13 cellular contexts compared by ENCODE assay signal in genomic region chr15:34855893-34856292, GRCh38.
DNase-seq lines count a peak whose midpoint lies in the region; ATAC-seq, FAIRE-seq and TF ChIP-seq lines count a peak whose summit lies in the region.
"Had no signal": no experiment of that assay in that cellular context is flagged by ENCODE, and none has a peak within 500 bp of the region (broad histone marks: within the 10 kb centered on the region; RNA-seq: fewer than 3 reads in every experiment).

No MANE protein-coding gene starts in this region.

- no peak overlapping the region for H3K23ac ChIP-seq in IMR-90 (ENCODE audit: low read depth, low read length)

- no peak overlapping the region for H2BK20ac ChIP-seq in IMR-90 (ENCODE audit: low read depth, low read length)

- H2AK5ac ChIP-seq in IMR-90 (ENCODE audit: low read depth, low read length) = no peak overlapping the region

- POLR2A ChIA-PET in A549 (lab: Yijun Ruan, JAX) = no interaction called here
- POLR2A ChIA-PET in IMR-90 (lab: Charles Lee; ENCODE audit: unreplicated experiment) = no interaction called here

- H2BK15ac ChIP-seq in IMR-90 (ENCODE audit: low read depth, low read length) = no peak overlapping the region

- peaks cover 17% of the 10 kb centered on the region; the same call in 2 of the 3 replicates for H3K4me1 ChIP-seq in A549
- H3K4me1 ChIP-seq in IMR-90 (ENCODE audit: control insufficient read depth, insufficient read depth, low read length) = peaks cover 3% of the 10 kb centered on the region
- H3K4me1 ChIP-seq in suprapubic skin = peaks cover 10% of the 10 kb centered on the region

- peaks cover 7% of the 10 kb centered on the region for H3K36me3 ChIP-seq in IMR-90 (ENCODE audit: control insufficient read depth, insufficient read depth, low read length)
- peaks cover 40% of the 10 kb centered on the region for H3K36me3 ChIP-seq in suprapubic skin

- no peak overlapping the region for H3K18ac ChIP-seq in IMR-90 (ENCODE audit: low read depth, low read length)

- FAIRE-seq in A549 (lab: Jason Lieb, UNC) = no peak
- FAIRE-seq: frontal cortex had no signal

- CTCF ChIA-PET in A549 (lab: Yijun Ruan, JAX) = interaction anchor here (1.6 kb wide), 1 partner anchor 17 kb away, joined by 3 read pairs; no protein-coding TSS in a partner anchor
- CTCF ChIA-PET in IMR-90 (lab: Yijun Ruan, JAX) = no interaction called here

- in situ Hi-C loops in IMR-90 (cut with MboI; ENCODE audit: low sequenced_read_pairs) = no loop called here

- H3K4me2 ChIP-seq in A549 (peak overlapping the region; percentile 16), IMR-90 (ENCODE audit: low read depth, low read length) (no peak overlapping the region)

- no peak overlapping the region for H3K9ac ChIP-seq in IMR-90 (ENCODE audit: low read depth, low read length)

- no peak overlapping the region for H2AFZ ChIP-seq in IMR-90 (replicated peaks; ENCODE audit: low read length, poor library complexity)

- H2AK9ac ChIP-seq in IMR-90 (replicated peaks; ENCODE audit: low read depth, low read length, poor library complexity) = no peak overlapping the region

- H3K27me3 ChIP-seq in IMR-90 (ENCODE audit: control insufficient read depth, insufficient read depth, low read length) (no peaks in the 10 kb centered on the region), suprapubic skin (no peaks in the 10 kb centered on the region)
- H3K27me3 ChIP-seq: body of pancreas, left lung had no signal

- 0 out of 4 replicates have a peak, but pooled peaks cover 0 to 3% of the 10 kb centered on the region in 2 experiments for H3K79me1 ChIP-seq in IMR-90 (ENCODE audit: low read depth in 1 of 2, low read length in 2 of 2)

- H3K9me3 ChIP-seq in A549 (no peaks in the 10 kb centered on the region), IMR-90 (ENCODE audit: control insufficient read depth, insufficient read depth, low read length) (no peaks in the 10 kb centered on the region), suprapubic skin (no peaks in the 10 kb centered on the region)
- H3K9me3 ChIP-seq: body of pancreas, left lung had no signal

- H3K4me3 ChIP-seq in A549 = no peak overlapping the region
- no peak overlapping the region for H3K4me3 ChIP-seq in IMR-90 (ENCODE audit: insufficient read depth, low read depth, low read length)
- no peak overlapping the region for H3K4me3 ChIP-seq in suprapubic skin
- H3K4me3 ChIP-seq: body of pancreas, left lung had no signal

- no peak for TF ChIP-seq POLR2A in A549 (IDR thresholded peaks at IDR 0.05; ENCODE audit: low read length)
- TF ChIP-seq POLR2A in IMR-90 (IDR thresholded peaks at IDR 0.05; ENCODE audit: low read depth, low read length) = no peak
- no peak for TF ChIP-seq POLR2A in suprapubic skin (IDR thresholded peaks at IDR 0.05)

- no peak overlapping the region for H4K91ac ChIP-seq in IMR-90 (ENCODE audit: insufficient read depth, low read depth, low read length)

- H3K27ac ChIP-seq in A549 (peak overlapping the region in 1 of 2 experiments; percentile 53; a peak in 3 of 6 replicates), IMR-90 (ENCODE audit: insufficient read depth, low read length) (no peak overlapping the region), suprapubic skin (no peak overlapping the region)
- H3K27ac ChIP-seq: body of pancreas, left lung had no signal

- no peak for TF ChIP-seq EP300 in A549 (IDR thresholded peaks at IDR 0.05)
- no peak for TF ChIP-seq EP300 in suprapubic skin (IDR thresholded peaks at IDR 0.05)

- H3K9me1 ChIP-seq in IMR-90 (ENCODE audit: insufficient read depth, low read length) = 0 out of 2 replicates have a peak, but pooled peaks cover 3% of the 10 kb centered on the region

- ATAC-seq in A549 (peak; percentile 46 to 57; a peak in 4 of 6 replicates), IMR-90 (ENCODE audit: low read depth) (0 out of 2 replicates have a peak, but pooled peaks have one; percentile 14), HG02610 (IDR thresholded peaks at IDR 0.05; ENCODE audit: unreplicated experiment) (no peak)
- ATAC-seq: body of pancreas, T-helper 17 cell had no signal

- TF ChIP-seq RAD21 in A549 (conservative IDR thresholded peaks at IDR 0.05 in 1 of 2, IDR thresholded peaks at IDR 0.05 in 1 of 2) (no peak), IMR-90 (IDR thresholded peaks at IDR 0.05; ENCODE audit: low read length) (no peak)

- H3K14ac ChIP-seq in IMR-90 (replicated peaks; ENCODE audit: low read depth, low read length) = no peak overlapping the region

- no peak overlapping the region for H4K5ac ChIP-seq in IMR-90 (ENCODE audit: low read depth, low read length)

- H2BK120ac ChIP-seq in IMR-90 (ENCODE audit: low read depth, low read length) = no peak overlapping the region

- intact Hi-C loops in IMR-90 (cut with micrococcal nuclease) = no loop called here

- BruUV-seq in IMR-90 (replicated peaks; lab: Mats Ljungman, UMichigan) = no TSS peak

- no peak overlapping the region for H3K4ac ChIP-seq in IMR-90 (ENCODE audit: low read depth, low read length)

- no peaks in the 10 kb centered on the region for H4K20me1 ChIP-seq in IMR-90 (ENCODE audit: insufficient read depth, low read length)

- no peak overlapping the region for H2BK5ac ChIP-seq in IMR-90 (ENCODE audit: low read depth, low read length, poor library complexity, severe bottlenecking)

- no peak overlapping the region for H4K8ac ChIP-seq in IMR-90 (ENCODE audit: low read depth in 2 of 2, low read length in 2 of 2)

- DNase-seq in A549 (ENCODE audit: low read depth in 1 of 2, low spot score in 1 of 2) (no peak), IMR-90 (peak; percentile 24), cerebellar cortex (ENCODE audit: low spot score) (peak; percentile 78), kidney tubule cell (ENCODE audit: low spot score) (peak; percentile 58), suprapubic skin (ENCODE audit: low spot score in 2 of 2) (no peak), COLO668 (lab: John Stamatoyannopoulos, UW; ENCODE audit: unreplicated experiment) (no peak), NCI-H146 (lab: John Stamatoyannopoulos, UW) (no peak)
- DNase-seq: left lung, NCI-H187, T-helper 17 cell had no signal

- TF ChIP-seq CTCF in A549 (IDR thresholded peaks at IDR 0.05) = no peak
- no peak for TF ChIP-seq CTCF in IMR-90 (conservative IDR thresholded peaks at IDR 0.05; ENCODE audit: low read depth, low read length)
- TF ChIP-seq CTCF in suprapubic skin (IDR thresholded peaks at IDR 0.05) = no peak

- dilution Hi-C loops in IMR-90 (cut with HindIII; ENCODE audit: low sequenced_read_pairs, unreplicated experiment) = no loop called here

- H3K56ac ChIP-seq in IMR-90 (ENCODE audit: extremely low read depth, insufficient read depth, low read length) = no peak overlapping the region

TF ChIP-seq in A549, 52 proteins besides CTCF, POLR2A, EP300 and RAD21:
- TF ChIP-seq TFCP2L1 (CRISPR knock-in tag; IDR thresholded peaks at IDR 0.05) = no peak
- TF ChIP-seq SMC3 (IDR thresholded peaks at IDR 0.05) = no peak
- no peak for TF ChIP-seq ZC3H11A (IDR thresholded peaks at IDR 0.05)
- no peak for TF ChIP-seq KDM5A (IDR thresholded peaks at IDR 0.05)
- TF ChIP-seq PHF8 (IDR thresholded peaks at IDR 0.05; ENCODE audit: borderline replicate concordance, low read depth) = no peak
- TF ChIP-seq HEYL (CRISPR knock-in tag; IDR thresholded peaks at IDR 0.05) = no peak
- no peak for TF ChIP-seq CBX8 (IDR thresholded peaks at IDR 0.05)
- no peak for TF ChIP-seq ZNF302 (CRISPR knock-in tag; IDR thresholded peaks at IDR 0.05)
- TF ChIP-seq SREBF2 (IDR thresholded peaks at IDR 0.05) = no peak
- TF ChIP-seq BHLHE40 (IDR thresholded peaks at IDR 0.05; ENCODE audit: low read depth, low read length) = no peak

TF ChIP-seq in IMR-90, 13 proteins besides CTCF, POLR2A, EP300 and RAD21:
- TF ChIP-seq FOS (IDR thresholded peaks at IDR 0.05; ENCODE audit: low read depth, low read length) = no peak
- no peak for TF ChIP-seq SMC3 (IDR thresholded peaks at IDR 0.05; ENCODE audit: low read depth, low read length)
- no peak for TF ChIP-seq BHLHE40 (IDR thresholded peaks at IDR 0.05; ENCODE audit: low read depth, low read length)
- TF ChIP-seq NFE2L2 (IDR thresholded peaks at IDR 0.05; ENCODE audit: low read depth, low read length) = no peak
- no peak for TF ChIP-seq ELK1 (IDR thresholded peaks at IDR 0.05; ENCODE audit: borderline replicate concordance, low read depth, low read length)
- no peak for TF ChIP-seq MXI1 (IDR thresholded peaks at IDR 0.05; ENCODE audit: borderline replicate concordance, low read depth, low read length)
- TF ChIP-seq MAFK (IDR thresholded peaks at IDR 0.05; ENCODE audit: low read depth, low read length) = no peak
- no peak for TF ChIP-seq CEBPB (IDR thresholded peaks at IDR 0.05; ENCODE audit: low read depth, low read length)
- no peak for TF ChIP-seq MAZ (IDR thresholded peaks at IDR 0.05; ENCODE audit: borderline replicate concordance, low read depth, low read length)
- no peak for TF ChIP-seq RCOR1 (IDR thresholded peaks at IDR 0.05; ENCODE audit: insufficient replicate concordance, low read length)
- no peak for TF ChIP-seq RFX5 (IDR thresholded peaks at IDR 0.05; ENCODE audit: low read depth, low read length)
- no peak for TF ChIP-seq USF2 (IDR thresholded peaks at IDR 0.05; ENCODE audit: low read depth, low read length)
- no peak for TF ChIP-seq CHD1 (IDR thresholded peaks at IDR 0.05; ENCODE audit: low read depth, low read length)
TF ChIP-seq in IMR-90: peak in this region for 0.

Comparison
In these comparisons a context has a peak if more than half of its experiments do, and no peak if none do; other contexts are left out.
1. DNase-seq: peak in IMR-90 (single experiment), cerebellar cortex (single experiment) and kidney tubule cell (single experiment); none in A549 (0 of 2), suprapubic skin (0 of 2), COLO668 (single experiment) and NCI-H146 (single experiment).